24 cellular contexts compared by ENCODE assay signal in the genomic region with DNA sequence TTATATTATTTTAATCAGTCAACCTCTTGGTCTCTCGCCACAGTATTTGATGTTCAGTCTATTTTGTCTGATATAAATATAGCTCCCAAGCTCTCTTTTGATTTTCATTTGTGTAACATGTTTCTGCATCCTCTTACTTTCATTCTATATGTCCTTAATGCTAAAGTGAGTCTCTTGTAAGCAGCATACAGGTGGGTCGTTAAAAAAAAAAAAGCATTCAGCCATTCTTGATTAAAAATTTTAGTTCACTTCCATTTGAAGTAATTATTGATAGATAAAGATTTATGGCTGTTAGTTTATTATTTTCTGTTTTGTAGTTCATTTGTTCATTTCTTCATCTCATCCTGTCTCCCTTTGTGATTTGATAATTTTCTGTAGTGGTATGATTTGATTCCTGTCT.
"Had no signal": no experiment of that assay in that cellular context is flagged by ENCODE, and none has a peak within 500 bp of the region (broad histone marks: within the 10 kb centered on the region; RNA-seq: fewer than 3 reads in every experiment).

No MANE protein-coding gene starts in this region.

- H3K36me3 ChIP-seq: ovary, right lobe of liver, sigmoid colon, stomach, thoracic aorta, thyroid gland, tibial nerve, upper lobe of right lung, uterus had no signal

- H3K4me2 ChIP-seq: neural progenitor cell had no signal

- H3K79me2 ChIP-seq: parathyroid adenoma had no signal

- H3K9ac ChIP-seq: neural progenitor cell, parathyroid adenoma had no signal

- H3K27ac ChIP-seq: neural progenitor cell, ovary, parathyroid adenoma, psoas muscle, right lobe of liver, sigmoid colon, stomach, thoracic aorta, thyroid gland, tibial nerve, upper lobe of right lung, uterus had no signal

- ATAC-seq: natural killer cell; psoas muscle; right cardiac atrium; right lobe of liver; stimulated activated effector memory CD8-positive, alpha-beta T cell treated with anti-CD3 and anti-CD28 coated beads, Interleukin-12 subunit alpha, Interleukin-12 subunit beta, amount 100 ng/mL, for 72 hours; stimulated activated naive B cell treated with anti-CD40 and anti-IgM and Interleukin-4, amounts not matched to agents 10 μg/mL and 1 μg/mL and 100 μg/mL, for 72 hours; upper lobe of right lung had no signal

- H3K4me3 ChIP-seq: neural progenitor cell, ovary, psoas muscle, right lobe of liver, sigmoid colon, stomach, thoracic aorta, thyroid gland, tibial nerve, upper lobe of right lung, uterus had no signal

- H3K9me3 ChIP-seq: ovary, thoracic aorta, thyroid gland, upper lobe of right lung, uterus had no signal

- H3K4me1 ChIP-seq: neural progenitor cell, parathyroid adenoma, psoas muscle, right lobe of liver, sigmoid colon, stomach, thyroid gland, tibial nerve, upper lobe of right lung, uterus had no signal

- DNase-seq: natural killer cell; occipital lobe; ovary; posterior cingulate gyrus; psoas muscle; right cardiac atrium; right lobe of liver; sigmoid colon; small intestine; stimulated activated CD4-positive, alpha-beta T cell treated with anti-CD3 and anti-CD28 coated beads, Interleukin-15, amount 100 ng/mL, for 24 hours; stimulated activated CD4-positive, alpha-beta T cell treated with anti-CD3 and anti-CD28 coated beads, Interleukin-2, amount 100 ng/mL, for 24 hours; stimulated activated CD4-positive, alpha-beta T cell treated with anti-CD3 and anti-CD28 coated beads, Interleukin-2, amount 100 ng/mL, for 48 hours; stimulated activated CD4-positive, alpha-beta T cell treated with anti-CD3 and anti-CD28 coated beads, Interleukin-4, amount 100 ng/mL, for 24 hours; stimulated activated naive B cell treated with anti-CD40 and anti-IgM and Interleukin-4, amounts not matched to agents 10 μg/mL and 1 μg/mL and 100 μg/mL, for 72 hours; stimulated activated naive CD4-positive, alpha-beta T cell treated with Interleukin-2 at 50 U/mL for 16 hours; stomach; thyroid gland; upper lobe of right lung; uterus had no signal

- H2AFZ ChIP-seq: neural progenitor cell, parathyroid adenoma had no signal

- H3K27me3 ChIP-seq: neural progenitor cell, ovary, right lobe of liver, sigmoid colon, stomach, thyroid gland, upper lobe of right lung, uterus had no signal

- FAIRE-seq: small intestine had no signal
